34 cellular contexts compared by ENCODE assay signal in genomic region chr2:19050354-19050753, GRCh38.
"Had no signal": no experiment of that assay in that cellular context is flagged by ENCODE, and none has a peak within 500 bp of the region (broad histone marks: within the 10 kb centered on the region; RNA-seq: fewer than 3 reads in every experiment).

No MANE protein-coding gene starts in this region.

- H3K4me1 Mint-ChIP-seq: activated B cell treated with CpG ODN at 0.5 μM for 24 hours; activated naive CD8-positive, alpha-beta T cell treated with anti-CD3 and anti-CD28 coated beads for 36 hours; activated T-helper 17 cell treated with anti-CD3 and anti-CD28 coated beads, Interleukin-2, amount 50 U/mL, for 72 hours had no signal

- H3K36me3 ChIP-seq: brain microvascular endothelial cell had no signal

- H3K36me3 Mint-ChIP-seq: activated naive CD8-positive, alpha-beta T cell treated with anti-CD3 and anti-CD28 coated beads for 36 hours had no signal

- H3K27ac ChIP-seq: brain microvascular endothelial cell, KMS-11, PC-9, RWPE1, VCaP had no signal

- DNase-seq: activated B cell treated with CpG ODN at 0.5 μM for 24 hours; activated CD4-positive, alpha-beta T cell treated with anti-CD3 and anti-CD28 coated beads for 1 hour; activated CD4-positive, alpha-beta T cell treated with anti-CD3 and anti-CD28 coated beads for 48 hours; activated CD8-positive, alpha-beta T cell treated with anti-CD3 and anti-CD28 coated beads for 36 hours; activated effector memory CD4-positive, alpha-beta T cell treated with anti-CD3 and anti-CD28 coated beads, Interleukin-2, amount 50 U/mL, for 16 hours; activated naive CD4-positive, alpha-beta T cell; activated naive CD4-positive, alpha-beta T cell treated with anti-CD3 and anti-CD28 coated beads, Interleukin-2, amount 50 U/mL, for 16 hours; activated naive CD8-positive, alpha-beta T cell treated with anti-CD3 and anti-CD28 coated beads for 36 hours; activated T-cell treated with anti-CD3 and anti-CD28 coated beads, Interleukin-2, amount 50 U/mL, for 1 hour; activated T-cell treated with anti-CD3 and anti-CD28 coated beads, Interleukin-2, amount 50 U/mL, for 72 hours; amniotic stem cell; aorta; brain microvascular endothelial cell; central memory CD4-positive, alpha-beta T cell; MM.1S; NCI-H1092 treated with DMSO at 0.1 percent for 48 hours; NCI-H1417; NCI-H146; NCI-H187 treated with DMSO at 0.1 percent for 48 hours; NCI-H2081; NCI-H2171 treated with DMSO at 0.1 percent for 48 hours; NCI-H2227 treated with DMSO at 0.1 percent for 48 hours; NCI-H446; NCI-H524 treated with DMSO at 0.1 percent for 48 hours; PC-9; SW 1271; T-helper 1 cell; T-helper 2 cell; T-helper 9 cell had no signal

- H2AFZ ChIP-seq: PC-9 had no signal

- H3K4me3 ChIP-seq: PC-9 had no signal

- H3K27me3 ChIP-seq: brain microvascular endothelial cell had no signal

- H3K4me2 ChIP-seq: KMS-11, PC-9 had no signal

- H3K27ac Mint-ChIP-seq: activated B cell treated with CpG ODN at 0.5 μM for 24 hours; activated CD8-positive, alpha-beta T cell treated with anti-CD3 and anti-CD28 coated beads for 36 hours; activated naive CD8-positive, alpha-beta T cell treated with anti-CD3 and anti-CD28 coated beads for 36 hours; activated T-cell treated with anti-CD3 and anti-CD28 coated beads, Interleukin-2, amount 50 U/mL, for 72 hours; activated T-helper 17 cell treated with anti-CD3 and anti-CD28 coated beads, Interleukin-2, amount 50 U/mL, for 72 hours had no signal

- ATAC-seq: activated CD8-positive, alpha-beta T cell treated with anti-CD3 and anti-CD28 coated beads for 36 hours; activated T-cell treated with anti-CD3 and anti-CD28 coated beads, Interleukin-2, amount 50 U/mL, for 72 hours; activated T-helper 17 cell treated with anti-CD3 and anti-CD28 coated beads, Interleukin-2, amount 50 U/mL, for 72 hours; Right ventricle myocardium inferior had no signal

- H3K9ac ChIP-seq: KMS-11 had no signal

- H3K4me3 Mint-ChIP-seq: activated B cell treated with CpG ODN at 0.5 μM for 24 hours; activated CD8-positive, alpha-beta T cell treated with anti-CD3 and anti-CD28 coated beads for 36 hours; activated naive CD8-positive, alpha-beta T cell treated with anti-CD3 and anti-CD28 coated beads for 36 hours; activated T-cell treated with anti-CD3 and anti-CD28 coated beads, Interleukin-2, amount 50 U/mL, for 72 hours; activated T-helper 17 cell treated with anti-CD3 and anti-CD28 coated beads, Interleukin-2, amount 50 U/mL, for 72 hours had no signal

- H3K9me3 Mint-ChIP-seq: activated B cell treated with CpG ODN at 0.5 μM for 24 hours; activated CD8-positive, alpha-beta T cell treated with anti-CD3 and anti-CD28 coated beads for 36 hours; activated naive CD8-positive, alpha-beta T cell treated with anti-CD3 and anti-CD28 coated beads for 36 hours; activated T-helper 17 cell treated with anti-CD3 and anti-CD28 coated beads, Interleukin-2, amount 50 U/mL, for 72 hours had no signal

- H3K27me3 Mint-ChIP-seq: activated B cell treated with CpG ODN at 0.5 μM for 24 hours; activated CD8-positive, alpha-beta T cell treated with anti-CD3 and anti-CD28 coated beads for 36 hours; activated naive CD8-positive, alpha-beta T cell treated with anti-CD3 and anti-CD28 coated beads for 36 hours; activated T-helper 17 cell treated with anti-CD3 and anti-CD28 coated beads, Interleukin-2, amount 50 U/mL, for 72 hours had no signal
